Comparison of ENCODE assay signal across 17 cellular contexts in genomic region chr4:165489786-165490185, GRCh38.
DNase-seq lines count a peak whose midpoint lies in the region; ATAC-seq, FAIRE-seq and TF ChIP-seq lines count a peak whose summit lies in the region.
"Had no signal": no experiment of that assay in that cellular context is flagged by ENCODE, and none has a peak within 500 bp of the region (broad histone marks: within the 10 kb centered on the region; RNA-seq: fewer than 3 reads in every experiment).

No MANE protein-coding gene starts in this region.

- H3K9me3 ChIP-seq in sigmoid colon = no peaks in the 10 kb centered on the region
- H3K9me3 ChIP-seq: A549; BLaER1 treated with 17β-estradiol and CSF1 and Interleukin-3, amounts not matched to agents 10 nM and 100 nM; mucosa of descending colon had no signal

- FAIRE-seq in islet of Langerhans (lab: Jason Lieb, UNC) (peak; percentile 64), D721Med (lab: Jason Lieb, UNC) (no peak)
- FAIRE-seq: A549 had no signal

- H3K4me3 ChIP-seq in choroid plexus epithelial cell (ENCODE audit: low read depth, low read length) (no peak overlapping the region), sigmoid colon (no peak overlapping the region)
- H3K4me3 ChIP-seq: A549; BLaER1 treated with 17β-estradiol and CSF1 and Interleukin-3, amounts not matched to agents 10 nM and 100 nM; mucosa of descending colon had no signal

- TF ChIP-seq EP300 in sigmoid colon (IDR thresholded peaks at IDR 0.05) = no peak

- intact Hi-C loops in sigmoid colon (cut with DNase I) = loop anchor here (10.0 kb wide), 1 partner anchor 385 kb away; the partner anchor contains the start of gene TLL1
- intact Hi-C loops in Right ventricle myocardium superior (cut with DNase I) = loop anchor here (5.0 kb wide), 1 partner anchor 603 kb away; no protein-coding TSS in a partner anchor

- WGBS in sigmoid colon, 2 donors = 92 to 96% methylated on average over 1 of the region's 1 CpG

- no peak for TF ChIP-seq CTCF in choroid plexus epithelial cell (conservative IDR thresholded peaks at IDR 0.05; ENCODE audit: low read depth, low read length)
- no peak for TF ChIP-seq CTCF in sigmoid colon (IDR thresholded peaks at IDR 0.05)
- no peak for TF ChIP-seq CTCF in D721Med (IDR thresholded peaks at IDR 0.05; ENCODE audit: insufficient read depth, missing control alignments)

- peak; percentile 24 to 77 for DNase-seq in NCI-H2081 (lab: John Stamatoyannopoulos, UW)
- DNase-seq in NCI-H2081 treated with DMSO at 0.1 percent for 48 hours (lab: John Stamatoyannopoulos, UW) = no peak
- peak; percentile 6 for DNase-seq in NCI-H146 treated with DMSO at 0.1 percent for 48 hours (lab: John Stamatoyannopoulos, UW; ENCODE audit: unreplicated experiment)
- peak; percentile 21 for DNase-seq in choroid plexus epithelial cell (ENCODE audit: low read depth)
- DNase-seq in sigmoid colon = no peak
- DNase-seq in Right ventricle myocardium superior = no peak
- no peak for DNase-seq in D721Med (ENCODE audit: insufficient read length, low spot score)
- DNase-seq: activated CD4-positive, alpha-beta T cell treated with anti-CD3 and anti-CD28 coated beads, Interleukin-2, amount 10 ng/mL, durations not matched to agents 24 days and 14 days; effector memory CD4-positive, alpha-beta T cell; mucosa of descending colon; NCI-H1092; substantia nigra; T-helper 17 cell had no signal

- peaks cover 0 to 3% (median 0%) of the 10 kb centered on the region in 4 donors for H3K4me1 ChIP-seq in sigmoid colon
- H3K4me1 ChIP-seq: A549; BLaER1 treated with 17β-estradiol and CSF1 and Interleukin-3, amounts not matched to agents 10 nM and 100 nM had no signal

- TF ChIP-seq POLR2A in sigmoid colon (IDR thresholded peaks at IDR 0.05) = no peak

- no peak for ATAC-seq in Right ventricle myocardium superior (ENCODE audit: poor library complexity)
- ATAC-seq: A549, mucosa of descending colon, T-helper 17 cell had no signal

- no peak overlapping the region for H3K27ac ChIP-seq in sigmoid colon
- H3K27ac ChIP-seq: A549; BLaER1 treated with 17β-estradiol and CSF1 and Interleukin-3, amounts not matched to agents 10 nM and 100 nM; VCaP had no signal

- no peaks in the 10 kb centered on the region for H3K36me3 ChIP-seq in sigmoid colon
- H3K36me3 ChIP-seq: BLaER1 treated with 17β-estradiol and CSF1 and Interleukin-3, amounts not matched to agents 10 nM and 100 nM had no signal

- H3K27me3 ChIP-seq in sigmoid colon = no peaks in the 10 kb centered on the region
- H3K27me3 ChIP-seq: BLaER1 treated with 17β-estradiol and CSF1 and Interleukin-3, amounts not matched to agents 10 nM and 100 nM had no signal

Comparison
In these comparisons a context has a peak if more than half of its experiments do, and no peak if none do; other contexts are left out.
1. DNase-seq: peak in NCI-H2081 (2 of 2), NCI-H146 treated with DMSO at 0.1 percent for 48 hours (single experiment) and choroid plexus epithelial cell (single experiment); none in NCI-H2081 treated with DMSO at 0.1 percent for 48 hours (single experiment), sigmoid colon (single experiment), Right ventricle myocardium superior (single experiment) and D721Med (single experiment).